In the genomic region with DNA sequence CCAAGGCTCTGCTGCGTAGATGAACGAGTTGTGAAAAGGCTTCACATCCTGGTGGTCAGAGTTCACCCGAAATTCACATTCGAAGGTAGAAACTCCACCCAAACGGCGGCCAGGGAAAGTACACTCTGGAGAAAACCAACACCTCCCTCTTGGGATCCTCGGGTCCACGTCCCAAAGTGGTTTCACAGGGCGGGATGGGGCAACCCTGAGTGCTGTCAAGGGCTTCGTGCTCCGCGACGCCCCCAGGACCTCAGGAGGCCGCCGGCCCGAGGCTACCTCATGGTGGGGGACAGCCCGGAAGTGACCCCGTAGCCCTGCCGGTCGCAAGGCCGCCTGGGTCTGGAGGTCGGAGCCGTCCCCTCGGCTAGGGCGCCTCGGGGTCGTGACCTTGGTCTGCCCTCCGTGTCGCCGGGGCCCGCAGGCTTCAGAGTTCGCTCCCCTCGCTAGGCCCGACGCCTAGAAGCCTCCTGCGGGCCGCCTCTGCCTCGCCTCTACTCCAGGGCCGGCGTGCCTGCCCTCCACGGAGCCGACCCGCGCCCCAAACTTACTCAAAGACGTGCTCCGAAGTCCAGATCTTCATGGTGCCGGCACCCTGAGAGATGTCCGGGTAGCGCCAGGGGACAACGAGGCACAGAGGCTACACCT, we compare ENCODE assay signal across 2 cellular contexts.
TF ChIP-seq lines count a peak whose summit lies in the region.

A gene (minus strand): TSS at position 636 of the 645 bp plus-strand sequence. CDS start 56 bp downstream, at position 580.

TF ChIP-seq in HEK293, 187 proteins besides CTCF, POLR2A, EP300 and RAD21 (continues in another document):
- TF ChIP-seq ZBTB21 (tag by site-specific recombination; IDR thresholded peaks at IDR 0.05) (no peak), ZNF133 (tag by site-specific recombination; IDR thresholded peaks at IDR 0.05) (no peak), ZNF202 (tag by site-specific recombination; IDR thresholded peaks at IDR 0.05; ENCODE audit: borderline replicate concordance) (no peak), ZNF2 (tag by site-specific recombination; IDR thresholded peaks at IDR 0.05) (0 out of 2 replicates have a peak, but pooled peaks have one; percentile 24), ZNF837 (tag by site-specific recombination; IDR thresholded peaks at IDR 0.05) (no peak), ZEB2 (tag by site-specific recombination; IDR thresholded peaks at IDR 0.05) (peak; percentile 38), ZNF248 (tag by site-specific recombination; IDR thresholded peaks at IDR 0.05) (no peak), GLIS2 (tag by site-specific recombination; IDR thresholded peaks at IDR 0.05) (peak; percentile 63), ZNF548 (tag by site-specific recombination; IDR thresholded peaks at IDR 0.05) (no peak), ZFP37 (tag by site-specific recombination; IDR thresholded peaks at IDR 0.05) (0 out of 2 replicates have a peak, but pooled peaks have one; percentile 48), ZNF830 (tag by site-specific recombination; IDR thresholded peaks at IDR 0.05; ENCODE audit: low read depth) (no peak), KLF10 (tag by site-specific recombination; IDR thresholded peaks at IDR 0.05) (peak; percentile 90), ZNF629 (tag by site-specific recombination; IDR thresholded peaks at IDR 0.05) (peak; percentile 18; the same call in 1 of the 2 replicates), KLF16 (tag by site-specific recombination; IDR thresholded peaks at IDR 0.05) (peak; percentile 87), ZNF394 (tag by site-specific recombination; IDR thresholded peaks at IDR 0.05; ENCODE audit: borderline replicate concordance) (peak; percentile 26; the same call in 1 of the 2 replicates), KLF1 (tag by site-specific recombination; IDR thresholded peaks at IDR 0.05) (0 out of 2 replicates have a peak, but pooled peaks have one; percentile 18), ZNF530 (tag by site-specific recombination; IDR thresholded peaks at IDR 0.05; ENCODE audit: low read depth) (no peak), ZNF677 (tag by site-specific recombination; IDR thresholded peaks at IDR 0.05) (no peak), ZNF391 (tag by site-specific recombination; IDR thresholded peaks at IDR 0.05; ENCODE audit: borderline replicate concordance, low read depth) (peak; percentile 39), ZNF843 (tag by site-specific recombination; IDR thresholded peaks at IDR 0.05) (no peak), ZIC2 (tag by site-specific recombination; IDR thresholded peaks at IDR 0.05) (peak; percentile 52)
- TF ChIP-seq, protein P1, sequence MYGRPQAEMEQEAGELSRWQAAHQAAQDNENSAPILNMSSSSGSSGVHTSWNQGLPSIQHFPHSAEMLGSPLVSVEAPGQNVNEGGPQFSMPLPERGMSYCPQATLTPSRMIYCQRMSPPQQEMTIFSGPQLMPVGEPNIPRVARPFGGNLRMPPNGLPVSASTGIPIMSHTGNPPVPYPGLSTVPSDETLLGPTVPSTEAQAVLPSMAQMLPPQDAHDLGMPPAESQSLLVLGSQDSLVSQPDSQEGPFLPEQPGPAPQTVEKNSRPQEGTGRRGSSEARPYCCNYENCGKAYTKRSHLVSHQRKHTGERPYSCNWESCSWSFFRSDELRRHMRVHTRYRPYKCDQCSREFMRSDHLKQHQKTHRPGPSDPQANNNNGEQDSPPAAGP (tag by site-specific recombination; IDR thresholded peaks at IDR 0.05): 0 out of 2 replicates have a peak, but pooled peaks have one; percentile 16
- TF ChIP-seq, protein P2, sequence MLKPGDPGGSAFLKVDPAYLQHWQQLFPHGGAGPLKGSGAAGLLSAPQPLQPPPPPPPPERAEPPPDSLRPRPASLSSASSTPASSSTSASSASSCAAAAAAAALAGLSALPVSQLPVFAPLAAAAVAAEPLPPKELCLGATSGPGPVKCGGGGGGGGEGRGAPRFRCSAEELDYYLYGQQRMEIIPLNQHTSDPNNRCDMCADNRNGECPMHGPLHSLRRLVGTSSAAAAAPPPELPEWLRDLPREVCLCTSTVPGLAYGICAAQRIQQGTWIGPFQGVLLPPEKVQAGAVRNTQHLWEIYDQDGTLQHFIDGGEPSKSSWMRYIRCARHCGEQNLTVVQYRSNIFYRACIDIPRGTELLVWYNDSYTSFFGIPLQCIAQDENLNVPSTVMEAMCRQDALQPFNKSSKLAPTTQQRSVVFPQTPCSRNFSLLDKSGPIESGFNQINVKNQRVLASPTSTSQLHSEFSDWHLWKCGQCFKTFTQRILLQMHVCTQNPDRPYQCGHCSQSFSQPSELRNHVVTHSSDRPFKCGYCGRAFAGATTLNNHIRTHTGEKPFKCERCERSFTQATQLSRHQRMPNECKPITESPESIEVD (tag by site-specific recombination; IDR thresholded peaks at IDR 0.05): no peak
- TF ChIP-seq, protein P3, sequence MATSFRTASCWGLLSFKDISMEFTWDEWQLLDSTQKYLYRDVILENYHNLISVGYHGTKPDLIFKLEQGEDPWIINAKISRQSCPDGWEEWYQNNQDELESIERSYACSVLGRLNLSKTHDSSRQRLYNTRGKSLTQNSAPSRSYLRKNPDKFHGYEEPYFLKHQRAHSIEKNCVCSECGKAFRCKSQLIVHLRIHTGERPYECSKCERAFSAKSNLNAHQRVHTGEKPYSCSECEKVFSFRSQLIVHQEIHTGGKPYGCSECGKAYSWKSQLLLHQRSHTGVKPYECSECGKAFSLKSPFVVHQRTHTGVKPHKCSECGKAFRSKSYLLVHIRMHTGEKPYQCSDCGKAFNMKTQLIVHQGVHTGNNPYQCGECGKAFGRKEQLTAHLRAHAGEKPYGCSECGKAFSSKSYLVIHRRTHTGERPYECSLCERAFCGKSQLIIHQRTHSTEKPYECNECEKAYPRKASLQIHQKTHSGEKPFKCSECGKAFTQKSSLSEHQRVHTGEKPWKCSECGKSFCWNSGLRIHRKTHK (tag by site-specific recombination; IDR thresholded peaks at IDR 0.05): no peak
- TF ChIP-seq, protein P4, sequence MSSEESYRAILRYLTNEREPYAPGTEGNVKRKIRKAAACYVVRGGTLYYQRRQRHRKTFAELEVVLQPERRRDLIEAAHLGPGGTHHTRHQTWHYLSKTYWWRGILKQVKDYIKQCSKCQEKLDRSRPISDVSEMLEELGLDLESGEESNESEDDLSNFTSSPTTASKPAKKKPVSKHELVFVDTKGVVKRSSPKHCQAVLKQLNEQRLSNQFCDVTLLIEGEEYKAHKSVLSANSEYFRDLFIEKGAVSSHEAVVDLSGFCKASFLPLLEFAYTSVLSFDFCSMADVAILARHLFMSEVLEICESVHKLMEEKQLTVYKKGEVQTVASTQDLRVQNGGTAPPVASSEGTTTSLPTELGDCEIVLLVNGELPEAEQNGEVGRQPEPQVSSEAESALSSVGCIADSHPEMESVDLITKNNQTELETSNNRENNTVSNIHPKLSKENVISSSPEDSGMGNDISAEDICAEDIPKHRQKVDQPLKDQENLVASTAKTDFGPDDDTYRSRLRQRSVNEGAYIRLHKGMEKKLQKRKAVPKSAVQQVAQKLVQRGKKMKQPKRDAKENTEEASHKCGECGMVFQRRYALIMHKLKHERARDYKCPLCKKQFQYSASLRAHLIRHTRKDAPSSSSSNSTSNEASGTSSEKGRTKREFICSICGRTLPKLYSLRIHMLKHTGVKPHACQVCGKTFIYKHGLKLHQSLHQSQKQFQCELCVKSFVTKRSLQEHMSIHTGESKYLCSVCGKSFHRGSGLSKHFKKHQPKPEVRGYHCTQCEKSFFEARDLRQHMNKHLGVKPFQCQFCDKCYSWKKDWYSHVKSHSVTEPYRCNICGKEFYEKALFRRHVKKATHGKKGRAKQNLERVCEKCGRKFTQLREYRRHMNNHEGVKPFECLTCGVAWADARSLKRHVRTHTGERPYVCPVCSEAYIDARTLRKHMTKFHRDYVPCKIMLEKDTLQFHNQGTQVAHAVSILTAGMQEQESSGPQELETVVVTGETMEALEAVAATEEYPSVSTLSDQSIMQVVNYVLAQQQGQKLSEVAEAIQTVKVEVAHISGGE (tag by site-specific recombination; conservative IDR thresholded peaks at IDR 0.05; ENCODE audit: low read depth): peak; percentile 37; the same call in 1 of the 2 replicates

TF ChIP-seq in GM12878, 131 proteins besides CTCF, POLR2A, EP300 and RAD21:
- TF ChIP-seq, protein P5, sequence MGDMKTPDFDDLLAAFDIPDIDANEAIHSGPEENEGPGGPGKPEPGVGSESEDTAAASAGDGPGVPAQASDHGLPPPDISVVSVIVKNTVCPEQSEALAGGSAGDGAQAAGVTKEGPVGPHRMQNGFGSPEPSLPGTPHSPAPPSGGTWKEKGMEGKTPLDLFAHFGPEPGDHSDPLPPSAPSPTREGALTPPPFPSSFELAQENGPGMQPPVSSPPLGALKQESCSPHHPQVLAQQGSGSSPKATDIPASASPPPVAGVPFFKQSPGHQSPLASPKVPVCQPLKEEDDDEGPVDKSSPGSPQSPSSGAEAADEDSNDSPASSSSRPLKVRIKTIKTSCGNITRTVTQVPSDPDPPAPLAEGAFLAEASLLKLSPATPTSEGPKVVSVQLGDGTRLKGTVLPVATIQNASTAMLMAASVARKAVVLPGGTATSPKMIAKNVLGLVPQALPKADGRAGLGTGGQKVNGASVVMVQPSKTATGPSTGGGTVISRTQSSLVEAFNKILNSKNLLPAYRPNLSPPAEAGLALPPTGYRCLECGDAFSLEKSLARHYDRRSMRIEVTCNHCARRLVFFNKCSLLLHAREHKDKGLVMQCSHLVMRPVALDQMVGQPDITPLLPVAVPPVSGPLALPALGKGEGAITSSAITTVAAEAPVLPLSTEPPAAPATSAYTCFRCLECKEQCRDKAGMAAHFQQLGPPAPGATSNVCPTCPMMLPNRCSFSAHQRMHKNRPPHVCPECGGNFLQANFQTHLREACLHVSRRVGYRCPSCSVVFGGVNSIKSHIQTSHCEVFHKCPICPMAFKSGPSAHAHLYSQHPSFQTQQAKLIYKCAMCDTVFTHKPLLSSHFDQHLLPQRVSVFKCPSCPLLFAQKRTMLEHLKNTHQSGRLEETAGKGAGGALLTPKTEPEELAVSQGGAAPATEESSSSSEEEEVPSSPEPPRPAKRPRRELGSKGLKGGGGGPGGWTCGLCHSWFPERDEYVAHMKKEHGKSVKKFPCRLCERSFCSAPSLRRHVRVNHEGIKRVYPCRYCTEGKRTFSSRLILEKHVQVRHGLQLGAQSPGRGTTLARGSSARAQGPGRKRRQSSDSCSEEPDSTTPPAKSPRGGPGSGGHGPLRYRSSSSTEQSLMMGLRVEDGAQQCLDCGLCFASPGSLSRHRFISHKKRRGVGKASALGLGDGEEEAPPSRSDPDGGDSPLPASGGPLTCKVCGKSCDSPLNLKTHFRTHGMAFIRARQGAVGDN (IDR thresholded peaks at IDR 0.05): peak; percentile 60; the same call in 1 of the 2 replicates
- TF ChIP-seq HDGF (IDR thresholded peaks at IDR 0.05): 0 out of 2 replicates have a peak, but pooled peaks have one; percentile 39
- no peak for TF ChIP-seq RBBP5 (conservative IDR thresholded peaks at IDR 0.05)
- TF ChIP-seq NR2F1 (conservative IDR thresholded peaks at IDR 0.05): peak; percentile 93
- peak; percentile 76 for TF ChIP-seq GATAD2B (conservative IDR thresholded peaks at IDR 0.05; ENCODE audit: low read depth)
- TF ChIP-seq ESRRA (IDR thresholded peaks at IDR 0.05; ENCODE audit: low read length): peak; percentile 84; the same call in 1 of the 2 replicates
- TF ChIP-seq SIN3A (IDR thresholded peaks at IDR 0.05; ENCODE audit: low read depth, low read length): peak; percentile 61; the same call in 1 of the 2 replicates
- no peak for TF ChIP-seq FOXM1 (IDR thresholded peaks at IDR 0.05; ENCODE audit: low read depth, low read length)
- TF ChIP-seq SRF (IDR thresholded peaks at IDR 0.05; ENCODE audit: low read depth in 2 of 2, low read length in 2 of 2): no peak
- TF ChIP-seq SMC3 (IDR thresholded peaks at IDR 0.05; ENCODE audit: borderline replicate concordance, low read length): 0 out of 2 replicates have a peak, but pooled peaks have one; percentile 2
- TF ChIP-seq TAF1 (IDR thresholded peaks at IDR 0.05; ENCODE audit: borderline replicate concordance, low read depth, low read length): 0 out of 2 replicates have a peak, but pooled peaks have one; percentile 10
- peak; percentile 52 for TF ChIP-seq NR2C1 (IDR thresholded peaks at IDR 0.05)
- peak; percentile 51 for TF ChIP-seq POLR2AphosphoS5 (IDR thresholded peaks at IDR 0.05; ENCODE audit: low read length)
- TF ChIP-seq CBX5 (IDR thresholded peaks at IDR 0.05; ENCODE audit: low read depth): 0 out of 2 replicates have a peak, but pooled peaks have one; percentile 15
- 0 out of 2 replicates have a peak, but pooled peaks have one; percentile 17 for TF ChIP-seq NBN (IDR thresholded peaks at IDR 0.05)
- no peak for TF ChIP-seq ZNF384 (IDR thresholded peaks at IDR 0.05; ENCODE audit: borderline replicate concordance, low read depth, low read length)
- no peak for TF ChIP-seq NR2C2 (IDR thresholded peaks at IDR 0.05; ENCODE audit: borderline replicate concordance, control insufficient read depth, insufficient read length, low read depth)
- TF ChIP-seq ZNF207 (IDR thresholded peaks at IDR 0.05; ENCODE audit: borderline replicate concordance): no peak
- TF ChIP-seq IKZF2 (IDR thresholded peaks at IDR 0.05): peak in 1 of 2 experiments; percentile 40; a peak in 1 of 4 replicates
- TF ChIP-seq DPF2 (IDR thresholded peaks at IDR 0.05): peak; percentile 8; the same call in 1 of the 2 replicates
- TF ChIP-seq, protein P6, sequence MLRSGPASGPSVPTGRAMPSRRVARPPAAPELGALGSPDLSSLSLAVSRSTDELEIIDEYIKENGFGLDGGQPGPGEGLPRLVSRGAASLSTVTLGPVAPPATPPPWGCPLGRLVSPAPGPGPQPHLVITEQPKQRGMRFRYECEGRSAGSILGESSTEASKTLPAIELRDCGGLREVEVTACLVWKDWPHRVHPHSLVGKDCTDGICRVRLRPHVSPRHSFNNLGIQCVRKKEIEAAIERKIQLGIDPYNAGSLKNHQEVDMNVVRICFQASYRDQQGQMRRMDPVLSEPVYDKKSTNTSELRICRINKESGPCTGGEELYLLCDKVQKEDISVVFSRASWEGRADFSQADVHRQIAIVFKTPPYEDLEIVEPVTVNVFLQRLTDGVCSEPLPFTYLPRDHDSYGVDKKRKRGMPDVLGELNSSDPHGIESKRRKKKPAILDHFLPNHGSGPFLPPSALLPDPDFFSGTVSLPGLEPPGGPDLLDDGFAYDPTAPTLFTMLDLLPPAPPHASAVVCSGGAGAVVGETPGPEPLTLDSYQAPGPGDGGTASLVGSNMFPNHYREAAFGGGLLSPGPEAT (IDR thresholded peaks at IDR 0.05; ENCODE audit: low read depth): 0 out of 2 replicates have a peak, but pooled peaks have one; percentile 17
- TF ChIP-seq, protein P7, sequence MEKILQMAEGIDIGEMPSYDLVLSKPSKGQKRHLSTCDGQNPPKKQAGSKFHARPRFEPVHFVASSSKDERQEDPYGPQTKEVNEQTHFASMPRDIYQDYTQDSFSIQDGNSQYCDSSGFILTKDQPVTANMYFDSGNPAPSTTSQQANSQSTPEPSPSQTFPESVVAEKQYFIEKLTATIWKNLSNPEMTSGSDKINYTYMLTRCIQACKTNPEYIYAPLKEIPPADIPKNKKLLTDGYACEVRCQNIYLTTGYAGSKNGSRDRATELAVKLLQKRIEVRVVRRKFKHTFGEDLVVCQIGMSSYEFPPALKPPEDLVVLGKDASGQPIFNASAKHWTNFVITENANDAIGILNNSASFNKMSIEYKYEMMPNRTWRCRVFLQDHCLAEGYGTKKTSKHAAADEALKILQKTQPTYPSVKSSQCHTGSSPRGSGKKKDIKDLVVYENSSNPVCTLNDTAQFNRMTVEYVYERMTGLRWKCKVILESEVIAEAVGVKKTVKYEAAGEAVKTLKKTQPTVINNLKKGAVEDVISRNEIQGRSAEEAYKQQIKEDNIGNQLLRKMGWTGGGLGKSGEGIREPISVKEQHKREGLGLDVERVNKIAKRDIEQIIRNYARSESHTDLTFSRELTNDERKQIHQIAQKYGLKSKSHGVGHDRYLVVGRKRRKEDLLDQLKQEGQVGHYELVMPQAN (conservative IDR thresholded peaks at IDR 0.05): peak; percentile 59
- TF ChIP-seq LARP7 (IDR thresholded peaks at IDR 0.05): peak; percentile 27
